Comparison of ENCODE assay signal across 1 cellular context in the genomic region with DNA sequence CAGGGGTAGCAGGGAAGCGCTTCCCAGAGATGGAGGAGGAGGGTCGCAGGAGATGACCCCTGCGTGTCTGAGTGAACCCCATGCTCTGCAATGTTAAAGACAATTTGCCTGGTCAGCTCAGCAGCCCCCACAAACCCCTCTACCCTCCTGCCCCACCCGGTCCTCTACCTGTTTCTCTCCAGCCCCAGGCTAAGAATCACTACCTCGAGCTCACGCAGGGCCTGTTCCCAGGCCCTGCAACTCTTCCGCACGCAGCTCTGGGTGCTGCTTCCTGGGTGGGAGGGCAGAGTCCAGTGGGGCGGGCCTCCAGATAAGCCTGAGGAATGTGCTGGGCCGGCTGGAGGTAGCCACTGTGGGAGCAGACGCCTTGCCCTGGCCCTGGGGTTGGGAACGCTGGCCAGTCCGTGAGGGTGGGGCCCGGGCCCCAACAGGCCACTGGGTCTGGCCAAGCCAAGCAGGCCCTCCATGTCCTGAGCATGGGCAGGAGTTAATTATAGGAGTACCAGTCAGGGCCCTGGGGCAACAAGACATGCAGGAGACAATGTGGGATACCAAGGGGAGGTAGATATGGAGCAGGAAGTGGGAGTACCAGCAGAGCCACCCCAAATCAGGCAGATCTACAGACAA.
TF ChIP-seq lines count a peak whose summit lies in the region.

No MANE protein-coding gene starts in this region.

TF ChIP-seq in K562, 482 proteins besides CTCF, POLR2A, EP300 and RAD21 (continues in another document):
- TF ChIP-seq TRIM24 (IDR thresholded peaks at IDR 0.05): no peak
- no peak for TF ChIP-seq CC2D1A (IDR thresholded peaks at IDR 0.05)
- peak; percentile 82 for TF ChIP-seq PHF20 (IDR thresholded peaks at IDR 0.05; ENCODE audit: partially characterized antibody)
- peak; percentile 42; the same call in 1 of the 2 replicates for TF ChIP-seq FOXK1 (CRISPR knock-in tag; IDR thresholded peaks at IDR 0.05; ENCODE audit: borderline replicate concordance)
- TF ChIP-seq ZBTB7A (IDR thresholded peaks at IDR 0.05; ENCODE audit: borderline replicate concordance, control insufficient read depth, low read depth, low read length): peak; percentile 34; the same call in 1 of the 2 replicates
- peak; percentile 74 for TF ChIP-seq POLR2G (IDR thresholded peaks at IDR 0.05; ENCODE audit: low read depth, low read length)
- no peak for TF ChIP-seq FOXP1 (CRISPR knock-in tag; IDR thresholded peaks at IDR 0.05)
- TF ChIP-seq EZH2 (IDR thresholded peaks at IDR 0.05; ENCODE audit: borderline replicate concordance, low read depth, low read length): no peak
- TF ChIP-seq LEF1 (IDR thresholded peaks at IDR 0.05): no peak
- no peak for TF ChIP-seq ZNF699 (CRISPR knock-in tag; IDR thresholded peaks at IDR 0.05; ENCODE audit: insufficient replicate concordance)
- TF ChIP-seq MCM5 (IDR thresholded peaks at IDR 0.05; ENCODE audit: low read depth): no peak
- TF ChIP-seq, protein P1, sequence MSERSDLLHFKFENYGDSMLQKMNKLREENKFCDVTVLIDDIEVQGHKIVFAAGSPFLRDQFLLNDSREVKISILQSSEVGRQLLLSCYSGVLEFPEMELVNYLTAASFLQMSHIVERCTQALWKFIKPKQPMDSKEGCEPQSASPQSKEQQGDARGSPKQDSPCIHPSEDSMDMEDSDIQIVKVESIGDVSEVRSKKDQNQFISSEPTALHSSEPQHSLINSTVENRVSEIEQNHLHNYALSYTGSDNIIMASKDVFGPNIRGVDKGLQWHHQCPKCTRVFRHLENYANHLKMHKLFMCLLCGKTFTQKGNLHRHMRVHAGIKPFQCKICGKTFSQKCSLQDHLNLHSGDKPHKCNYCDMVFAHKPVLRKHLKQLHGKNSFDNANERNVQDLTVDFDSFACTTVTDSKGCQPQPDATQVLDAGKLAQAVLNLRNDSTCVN (CRISPR knock-in tag; IDR thresholded peaks at IDR 0.05): no peak
- TF ChIP-seq ILK (tag; IDR thresholded peaks at IDR 0.05; ENCODE audit: borderline replicate concordance, low read depth): no peak
- no peak for TF ChIP-seq TEAD1 (CRISPR knock-in tag; IDR thresholded peaks at IDR 0.05)
- no peak for TF ChIP-seq BRF1 (IDR thresholded peaks at IDR 0.05; ENCODE audit: borderline replicate concordance, extremely low read depth, insufficient read length)
- no peak for TF ChIP-seq SP2 (IDR thresholded peaks at IDR 0.05; ENCODE audit: extremely low read depth, low read depth, low read length, poor library complexity, severe bottlenecking)
- TF ChIP-seq ETS1 (conservative IDR thresholded peaks at IDR 0.05; ENCODE audit: control insufficient read depth, low read depth, low read length): no peak
- TF ChIP-seq ZBTB11 (CRISPR knock-in tag; IDR thresholded peaks at IDR 0.05): no peak
- no peak for TF ChIP-seq CSDE1 (IDR thresholded peaks at IDR 0.05)
- TF ChIP-seq MYC (IDR thresholded peaks at IDR 0.05; ENCODE audit: low read depth, low read length): peak; percentile 41; the same call in 1 of the 2 replicates
- TF ChIP-seq MYC (CRISPR knock-in tag; IDR thresholded peaks at IDR 0.05; ENCODE audit: borderline replicate concordance, low read depth): no peak
- TF ChIP-seq PHF8 (IDR thresholded peaks at IDR 0.05; ENCODE audit: borderline replicate concordance, low read length): peak; percentile 60; the same call in 1 of the 2 replicates
- TF ChIP-seq TEAD4 (IDR thresholded peaks at IDR 0.05; ENCODE audit: low read length): no peak
- no peak for TF ChIP-seq TEAD4 (CRISPR knock-in tag; IDR thresholded peaks at IDR 0.05; ENCODE audit: borderline replicate concordance)
- TF ChIP-seq MED1 (CRISPR knock-in tag; IDR thresholded peaks at IDR 0.05; ENCODE audit: borderline replicate concordance): no peak
- TF ChIP-seq SNIP1 (IDR thresholded peaks at IDR 0.05; ENCODE audit: low read depth): no peak
- TF ChIP-seq ZNF707 (CRISPR knock-in tag; conservative IDR thresholded peaks at IDR 0.05): no peak
- peak; percentile 90 for TF ChIP-seq ZFX (CRISPR knock-in tag; IDR thresholded peaks at IDR 0.05)
- TF ChIP-seq, protein P2, sequence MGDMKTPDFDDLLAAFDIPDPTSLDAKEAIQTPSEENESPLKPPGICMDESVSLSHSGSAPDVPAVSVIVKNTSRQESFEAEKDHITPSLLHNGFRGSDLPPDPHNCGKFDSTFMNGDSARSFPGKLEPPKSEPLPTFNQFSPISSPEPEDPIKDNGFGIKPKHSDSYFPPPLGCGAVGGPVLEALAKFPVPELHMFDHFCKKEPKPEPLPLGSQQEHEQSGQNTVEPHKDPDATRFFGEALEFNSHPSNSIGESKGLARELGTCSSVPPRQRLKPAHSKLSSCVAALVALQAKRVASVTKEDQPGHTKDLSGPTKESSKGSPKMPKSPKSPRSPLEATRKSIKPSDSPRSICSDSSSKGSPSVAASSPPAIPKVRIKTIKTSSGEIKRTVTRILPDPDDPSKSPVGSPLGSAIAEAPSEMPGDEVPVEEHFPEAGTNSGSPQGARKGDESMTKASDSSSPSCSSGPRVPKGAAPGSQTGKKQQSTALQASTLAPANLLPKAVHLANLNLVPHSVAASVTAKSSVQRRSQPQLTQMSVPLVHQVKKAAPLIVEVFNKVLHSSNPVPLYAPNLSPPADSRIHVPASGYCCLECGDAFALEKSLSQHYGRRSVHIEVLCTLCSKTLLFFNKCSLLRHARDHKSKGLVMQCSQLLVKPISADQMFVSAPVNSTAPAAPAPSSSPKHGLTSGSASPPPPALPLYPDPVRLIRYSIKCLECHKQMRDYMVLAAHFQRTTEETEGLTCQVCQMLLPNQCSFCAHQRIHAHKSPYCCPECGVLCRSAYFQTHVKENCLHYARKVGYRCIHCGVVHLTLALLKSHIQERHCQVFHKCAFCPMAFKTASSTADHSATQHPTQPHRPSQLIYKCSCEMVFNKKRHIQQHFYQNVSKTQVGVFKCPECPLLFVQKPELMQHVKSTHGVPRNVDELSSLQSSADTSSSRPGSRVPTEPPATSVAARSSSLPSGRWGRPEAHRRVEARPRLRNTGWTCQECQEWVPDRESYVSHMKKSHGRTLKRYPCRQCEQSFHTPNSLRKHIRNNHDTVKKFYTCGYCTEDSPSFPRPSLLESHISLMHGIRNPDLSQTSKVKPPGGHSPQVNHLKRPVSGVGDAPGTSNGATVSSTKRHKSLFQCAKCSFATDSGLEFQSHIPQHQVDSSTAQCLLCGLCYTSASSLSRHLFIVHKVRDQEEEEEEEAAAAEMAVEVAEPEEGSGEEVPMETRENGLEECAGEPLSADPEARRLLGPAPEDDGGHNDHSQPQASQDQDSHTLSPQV (IDR thresholded peaks at IDR 0.05): 0 out of 2 replicates have a peak, but pooled peaks have one; percentile 47
- no peak for TF ChIP-seq ZNF239 (CRISPR knock-in tag; IDR thresholded peaks at IDR 0.05)
- no peak for TF ChIP-seq SOX6 (IDR thresholded peaks at IDR 0.05)
- TF ChIP-seq ZNF316 (IDR thresholded peaks at IDR 0.05): no peak
- TF ChIP-seq FOXA1 (IDR thresholded peaks at IDR 0.05; ENCODE audit: borderline replicate concordance): no peak
- TF ChIP-seq MAFK (IDR thresholded peaks at IDR 0.05; ENCODE audit: low read length): no peak
- no peak for TF ChIP-seq KAT2B (IDR thresholded peaks at IDR 0.05; ENCODE audit: low read depth, low read length)
- no peak for TF ChIP-seq OTX1 (CRISPR knock-in tag; IDR thresholded peaks at IDR 0.05)
- no peak for TF ChIP-seq KDM4B (IDR thresholded peaks at IDR 0.05; ENCODE audit: borderline replicate concordance in 2 of 2, low read depth in 1 of 2)
- no peak for TF ChIP-seq ZNF512 (tag; IDR thresholded peaks at IDR 0.05)
- peak; percentile 31; the same call in 1 of the 2 replicates for TF ChIP-seq BHLHE40 (IDR thresholded peaks at IDR 0.05; ENCODE audit: low read length)
- TF ChIP-seq GABPA (tag; conservative IDR thresholded peaks at IDR 0.05; ENCODE audit: low read depth): peak; percentile 56
- TF ChIP-seq NKRF (IDR thresholded peaks at IDR 0.05; ENCODE audit: borderline replicate concordance): no peak
- TF ChIP-seq, protein P3, sequence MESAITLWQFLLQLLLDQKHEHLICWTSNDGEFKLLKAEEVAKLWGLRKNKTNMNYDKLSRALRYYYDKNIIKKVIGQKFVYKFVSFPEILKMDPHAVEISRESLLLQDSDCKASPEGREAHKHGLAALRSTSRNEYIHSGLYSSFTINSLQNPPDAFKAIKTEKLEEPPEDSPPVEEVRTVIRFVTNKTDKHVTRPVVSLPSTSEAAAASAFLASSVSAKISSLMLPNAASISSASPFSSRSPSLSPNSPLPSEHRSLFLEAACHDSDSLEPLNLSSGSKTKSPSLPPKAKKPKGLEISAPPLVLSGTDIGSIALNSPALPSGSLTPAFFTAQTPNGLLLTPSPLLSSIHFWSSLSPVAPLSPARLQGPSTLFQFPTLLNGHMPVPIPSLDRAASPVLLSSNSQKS (CRISPR knock-in tag; IDR thresholded peaks at IDR 0.05): no peak
- TF ChIP-seq PRMT5 (CRISPR knock-in tag; IDR thresholded peaks at IDR 0.05): no peak
- TF ChIP-seq HMGN3 (IDR thresholded peaks at IDR 0.05; ENCODE audit: borderline replicate concordance, extremely low read depth, insufficient read length, low read depth, low read length): no peak
- TF ChIP-seq, protein P4, sequence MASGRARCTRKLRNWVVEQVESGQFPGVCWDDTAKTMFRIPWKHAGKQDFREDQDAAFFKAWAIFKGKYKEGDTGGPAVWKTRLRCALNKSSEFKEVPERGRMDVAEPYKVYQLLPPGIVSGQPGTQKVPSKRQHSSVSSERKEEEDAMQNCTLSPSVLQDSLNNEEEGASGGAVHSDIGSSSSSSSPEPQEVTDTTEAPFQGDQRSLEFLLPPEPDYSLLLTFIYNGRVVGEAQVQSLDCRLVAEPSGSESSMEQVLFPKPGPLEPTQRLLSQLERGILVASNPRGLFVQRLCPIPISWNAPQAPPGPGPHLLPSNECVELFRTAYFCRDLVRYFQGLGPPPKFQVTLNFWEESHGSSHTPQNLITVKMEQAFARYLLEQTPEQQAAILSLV (tag; IDR thresholded peaks at IDR 0.05): no peak
- no peak for TF ChIP-seq ZNF57 (CRISPR knock-in tag; IDR thresholded peaks at IDR 0.05)
- TF ChIP-seq BCL6 (CRISPR knock-in tag; IDR thresholded peaks at IDR 0.05): no peak
- TF ChIP-seq RB1 (IDR thresholded peaks at IDR 0.05; ENCODE audit: low read depth): no peak
- 0 out of 4 replicates have a peak, but pooled peaks of 1 of the 2 experiments have one; percentile 8 for TF ChIP-seq TBL1XR1 (IDR thresholded peaks at IDR 0.05; ENCODE audit: low read length in 2 of 2)
- TF ChIP-seq MBD2 (IDR thresholded peaks at IDR 0.05; ENCODE audit: borderline replicate concordance, low read depth): no peak
- no peak for TF ChIP-seq ZNF3 (CRISPR knock-in tag; IDR thresholded peaks at IDR 0.05)
